ENCODE assay signal across 33 cellular contexts in the genomic region with DNA sequence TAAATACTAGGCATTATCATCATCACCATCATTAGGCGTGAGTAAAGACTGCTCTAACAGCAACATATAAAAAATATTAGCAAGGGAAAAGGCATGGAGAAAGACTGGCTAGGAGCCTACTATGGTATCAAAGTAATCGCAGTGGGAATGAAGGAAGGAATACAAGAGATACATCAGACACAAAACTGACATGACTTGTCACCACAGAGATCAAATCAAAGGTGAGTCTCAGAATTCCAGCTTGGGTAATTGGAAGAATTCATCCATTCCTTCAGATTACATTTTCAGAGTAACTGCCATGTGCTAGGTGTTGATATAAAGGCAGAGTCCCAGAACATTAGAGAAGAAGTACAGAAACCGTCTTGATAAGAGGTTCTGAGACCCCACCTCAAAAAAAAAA. TPM values are rescaled to one million over a fixed set of nuclear protein-coding genes. Genes with fewer than 3 reads are reported as not detected.
DNase-seq lines count a peak whose midpoint lies in the region; ATAC-seq, FAIRE-seq and TF ChIP-seq lines count a peak whose summit lies in the region.
"Had no signal": no experiment of that assay in that cellular context is flagged by ENCODE, and none has a peak within 500 bp of the region (broad histone marks: within the 10 kb centered on the region; RNA-seq: fewer than 3 reads in every experiment).

No MANE protein-coding gene starts in this region.

- WGBS in heart right ventricle, 2 donors = 69 to 71% methylated on average over 3 of the region's 3 CpGs

- TF ChIP-seq CTCF in left ventricle myocardium inferior (IDR thresholded peaks at IDR 0.05; ENCODE audit: borderline replicate concordance) = no peak
- TF ChIP-seq CTCF in heart right ventricle (IDR thresholded peaks at IDR 0.05) = no peak

- intact Hi-C loops in activated CD4-positive, alpha-beta T cell treated with anti-CD3 and anti-CD28 coated beads for 36 hours (cut with DNase I, micrococcal nuclease) = no loop called here
- intact Hi-C loops in left ventricle myocardium inferior (cut with micrococcal nuclease) (no loop called here), heart right ventricle (cut with DNase I) (no loop called here)
- intact Hi-C loops in naive thymus-derived CD4-positive, alpha-beta T cell (cut with micrococcal nuclease) = loop anchor here in 1 of 2 donors (1.0 kb wide), 1 partner anchor 10 kb away; the partner anchor contains the start of gene ZBTB25

- peak overlapping the region; percentile 65 for H3K27ac ChIP-seq in left ventricle myocardium inferior (replicated peaks)
- peak overlapping the region in 4 of 10 donors; percentile 8 to 68 (median 46) for H3K27ac ChIP-seq in heart right ventricle
- no peak overlapping the region for H3K27ac ChIP-seq in naive thymus-derived CD4-positive, alpha-beta T cell (ENCODE audit: low read depth, low read length)
- H3K27ac ChIP-seq: 22Rv1, C4-2B, GM23248, HL-60, pancreas, suprapubic skin, WERI-Rb-1 had no signal

- no peak for TF ChIP-seq POLR2A in GM12891 (IDR thresholded peaks at IDR 0.05; ENCODE audit: low read depth, low read length)

- no peaks in the 10 kb centered on the region for H3K27me3 ChIP-seq in left ventricle myocardium inferior (ENCODE audit: low read depth)
- no peaks in the 10 kb centered on the region for H3K27me3 ChIP-seq in heart right ventricle
- H3K27me3 ChIP-seq in naive thymus-derived CD4-positive, alpha-beta T cell (ENCODE audit: control insufficient read depth in 2 of 2, insufficient read depth in 2 of 2, low read length in 2 of 2) = no peaks in the 10 kb centered on the region
- H3K27me3 ChIP-seq: pancreas, right atrium auricular region, suprapubic skin had no signal

- H3K27me3 Mint-ChIP-seq in activated CD4-positive, alpha-beta T cell treated with anti-CD3 and anti-CD28 coated beads for 36 hours = no peaks in the 10 kb centered on the region
- H3K27me3 Mint-ChIP-seq in naive thymus-derived CD4-positive, alpha-beta T cell = no peaks in the 10 kb centered on the region

- H3K9me3 Mint-ChIP-seq in activated CD4-positive, alpha-beta T cell treated with anti-CD3 and anti-CD28 coated beads for 36 hours (ENCODE audit: low read depth) = no peaks in the 10 kb centered on the region
- no peaks in the 10 kb centered on the region for H3K9me3 Mint-ChIP-seq in naive thymus-derived CD4-positive, alpha-beta T cell
- H3K9me3 Mint-ChIP-seq: HFFc6, nephron had no signal

- H3K36me3 Mint-ChIP-seq in activated CD4-positive, alpha-beta T cell treated with anti-CD3 and anti-CD28 coated beads for 36 hours (ENCODE audit: low read depth) = peaks cover 43% of the 10 kb centered on the region
- peaks cover 6 to 48% (median 39%) of the 10 kb centered on the region in 5 donors for H3K36me3 Mint-ChIP-seq in naive thymus-derived CD4-positive, alpha-beta T cell

- H3K36me3 ChIP-seq in left ventricle myocardium inferior (peaks cover 16% of the 10 kb centered on the region), heart right ventricle (peaks cover 0 to 58% (median 11%) of the 10 kb centered on the region in 9 donors)
- peaks cover 5 to 24% (median 5%) of the 10 kb centered on the region in 3 experiments for H3K36me3 ChIP-seq in naive thymus-derived CD4-positive, alpha-beta T cell (ENCODE audit: control insufficient read depth in 2 of 3, insufficient read depth in 3 of 3, low read length in 3 of 3)

- DNase-seq in activated CD4-positive, alpha-beta T cell treated with anti-CD3 and anti-CD28 coated beads for 36 hours = no peak
- no peak for DNase-seq in activated CD4-positive, alpha-beta T cell treated with anti-CD3 and anti-CD28 coated beads for 1 hour
- no peak for DNase-seq in left ventricle myocardium inferior
- no peak for DNase-seq in heart right ventricle
- no peak for DNase-seq in naive thymus-derived CD4-positive, alpha-beta T cell
- DNase-seq in T-helper 9 cell = no peak
- no peak for DNase-seq in GM12891 (ENCODE audit: insufficient read length, low spot score)
- no peak for DNase-seq in NCI-H187 treated with DMSO at 0.1 percent for 48 hours (lab: John Stamatoyannopoulos, UW)
- DNase-seq: activated CD4-positive, alpha-beta T cell treated with anti-CD3 and anti-CD28 coated beads, Interleukin-2, amount 50 U/mL, for 4 hours; amygdala; DMS 273 treated with DMSO at 0.1 percent for 48 hours; effector CD8-positive, alpha-beta T cell; GM23248; HFFc6; islet precursor cell; Karpas-422; NCI-H146; NCI-H2171 treated with DMSO at 0.1 percent for 48 hours; NCI-H524 treated with DMSO at 0.1 percent for 48 hours; NK-92 treated with Interleukin-12 subunit alpha and Interleukin-12 subunit beta, amount 100 ng/mL, for 24 hours; pancreas; PC-3; stimulated activated CD4-positive, alpha-beta T cell treated with anti-CD3 and anti-CD28 coated beads, Interleukin-2, amount 100 ng/mL, for 24 hours; T1000; WERI-Rb-1 had no signal

- H3K27ac Mint-ChIP-seq in activated CD4-positive, alpha-beta T cell treated with anti-CD3 and anti-CD28 coated beads for 36 hours = peak overlapping the region; percentile 29
- H3K27ac Mint-ChIP-seq in naive thymus-derived CD4-positive, alpha-beta T cell = peak overlapping the region in 6 of 9 donors; percentile 23 to 71 (median 68)

- FAIRE-seq in GM12891 (lab: Jason Lieb, UNC) = no peak
- FAIRE-seq: colon, GM12892, pancreas had no signal

- H3K4me1 ChIP-seq in left ventricle myocardium inferior (peaks cover 53% of the 10 kb centered on the region), heart right ventricle (peaks cover 0 to 42% (median 18%) of the 10 kb centered on the region in 9 donors)
- peaks cover 8 to 41% of the 10 kb centered on the region in 2 donors for H3K4me1 ChIP-seq in naive thymus-derived CD4-positive, alpha-beta T cell (ENCODE audit: control insufficient read depth in 2 of 2, insufficient read depth in 2 of 2, low read length in 2 of 2)
- H3K4me1 ChIP-seq: pancreas, suprapubic skin had no signal

- H3K9me3 ChIP-seq in left ventricle myocardium inferior (replicated peaks) (no peaks in the 10 kb centered on the region), heart right ventricle (no peaks in the 10 kb centered on the region)
- no peaks in the 10 kb centered on the region for H3K9me3 ChIP-seq in naive thymus-derived CD4-positive, alpha-beta T cell (ENCODE audit: control insufficient read depth in 2 of 3, low read length in 3 of 3)
- H3K9me3 ChIP-seq: pancreas, right atrium auricular region, suprapubic skin had no signal

- POLR2A ChIA-PET in activated CD4-positive, alpha-beta T cell treated with anti-CD3 and anti-CD28 coated beads for 36 hours (lab: Charles Lee) = no interaction called here
- POLR2A ChIA-PET in naive thymus-derived CD4-positive, alpha-beta T cell (lab: Charles Lee) = interaction anchor here (0.9 to 15.8 kb wide), 2 partner anchors 10 to 54 kb away, joined by 3 to 157 read pairs; partner anchors contain the start of genes ZBTB1 and ZBTB25

- peaks cover 57% of the 10 kb centered on the region for H3K4me1 Mint-ChIP-seq in activated CD4-positive, alpha-beta T cell treated with anti-CD3 and anti-CD28 coated beads for 36 hours
- peaks cover 52 to 82% (median 71%) of the 10 kb centered on the region in 7 donors for H3K4me1 Mint-ChIP-seq in naive thymus-derived CD4-positive, alpha-beta T cell
- H3K4me1 Mint-ChIP-seq: nephron had no signal

- ATAC-seq in activated CD4-positive, alpha-beta T cell treated with anti-CD3 and anti-CD28 coated beads for 36 hours = no peak
- no peak for ATAC-seq in heart right ventricle
- ATAC-seq in naive thymus-derived CD4-positive, alpha-beta T cell = no peak
- ATAC-seq: pancreas, PC-3 had no signal

- no peak overlapping the region for H3K4me3 Mint-ChIP-seq in activated CD4-positive, alpha-beta T cell treated with anti-CD3 and anti-CD28 coated beads for 36 hours
- H3K4me3 Mint-ChIP-seq in naive thymus-derived CD4-positive, alpha-beta T cell = peak overlapping the region in 9 of 10 donors; percentile 0 to 68 (median 41)
- H3K4me3 Mint-ChIP-seq: HFFc6, nephron had no signal

- CTCF ChIA-PET in activated CD4-positive, alpha-beta T cell treated with anti-CD3 and anti-CD28 coated beads for 36 hours (lab: Charles Lee) = interaction anchor here (0.7 to 1.4 kb wide), 5 partner anchors 9 to 125 kb away, joined by 3 to 9 read pairs (median 3); no protein-coding TSS in a partner anchor
- CTCF ChIA-PET in naive thymus-derived CD4-positive, alpha-beta T cell (lab: Charles Lee) = interaction anchor here (1.3 kb wide), 2 partner anchors 16 to 19 kb away, joined by 4 read pairs; no protein-coding TSS in a partner anchor

- H3K4me3 ChIP-seq in left ventricle myocardium inferior (no peak overlapping the region), heart right ventricle (no peak overlapping the region)
- no peak overlapping the region for H3K4me3 ChIP-seq in naive thymus-derived CD4-positive, alpha-beta T cell (ENCODE audit: low read length)
- H3K4me3 ChIP-seq: GM23248, pancreas, right atrium auricular region, suprapubic skin had no signal

RNA-seq across cellular contexts. Expression of gene ZBTB25, which starts 10.2 kb away (rescaled TPM):
- 10 to 100 TPM; 32.7 to 40.0 TPM for total RNA-seq in activated CD4-positive, alpha-beta T cell treated with anti-CD3 and anti-CD28 coated beads for 36 hours
- total RNA-seq in left ventricle myocardium inferior (20.8 TPM), heart right ventricle (10 to 100 TPM; 17.4 to 24.7 (median 21.2) TPM)
- 10 to 100 TPM in 1 of 2 donors, 1 to 10 TPM in 1; 3.0 to 13.5 TPM for polyA plus RNA-seq in heart right ventricle
- total RNA-seq in naive thymus-derived CD4-positive, alpha-beta T cell = 10 to 100 TPM; 37.6 to 88.0 (median 60.6) TPM
- polyA plus RNA-seq in naive thymus-derived CD4-positive, alpha-beta T cell = 10 to 100 TPM; 30.5 to 35.6 TPM
- polyA plus RNA-seq in GM12891 (2012; ENCODE audit: low read depth, missing spikeins) = 7.4 TPM

RNA-seq across cellular contexts. Expression of gene ZBTB1, which starts 11.1 kb away (rescaled TPM):
- 10 to 100 TPM; 41.4 to 45.0 TPM for total RNA-seq in activated CD4-positive, alpha-beta T cell treated with anti-CD3 and anti-CD28 coated beads for 36 hours
- total RNA-seq in left ventricle myocardium inferior (25.9 TPM), heart right ventricle (10 to 100 TPM; 17.4 to 26.4 (median 20.6) TPM)
- polyA plus RNA-seq in heart right ventricle = 10 to 100 TPM in 1 of 2 donors, 1 to 10 TPM in 1; 5.6 to 26.0 TPM
- 100 to 1,000 TPM in 2 of 5 experiments, 10 to 100 TPM in 3; 97.1 to 119 (median 98.4) TPM for total RNA-seq in naive thymus-derived CD4-positive, alpha-beta T cell
- 10 to 100 TPM; 42.4 to 49.7 TPM for polyA plus RNA-seq in naive thymus-derived CD4-positive, alpha-beta T cell
- polyA plus RNA-seq in GM12891 (2012; ENCODE audit: low read depth, missing spikeins) = 33.1 TPM

RNA-seq across cellular contexts. Expression of gene AKAP5, which starts 28.2 kb away (rescaled TPM):
- under 1 TPM; 0.39 to 0.43 TPM for total RNA-seq in activated CD4-positive, alpha-beta T cell treated with anti-CD3 and anti-CD28 coated beads for 36 hours
- total RNA-seq in left ventricle myocardium inferior (0.19 TPM), heart right ventricle (under 1 TPM; 0.12 to 0.51 (median 0.20) TPM)
- polyA plus RNA-seq in heart right ventricle = under 1 TPM; 0.07 to 0.09 TPM
- 1 to 10 TPM in 1 of 5 experiments, under 1 TPM in 4; 0.11 to 1.7 (median 0.13) TPM for total RNA-seq in naive thymus-derived CD4-positive, alpha-beta T cell
- polyA plus RNA-seq in naive thymus-derived CD4-positive, alpha-beta T cell = under 1 TPM in 1 of 2 donors, not detected in 1; 0.03 TPM
- polyA plus RNA-seq in GM12891 (2012; ENCODE audit: low read depth, missing spikeins) = 2.3 TPM

RNA-seq across cellular contexts. Expression of gene HSPA2, which starts 47.1 kb away (rescaled TPM):
- 1 to 10 TPM; 3.2 to 4.1 TPM for total RNA-seq in activated CD4-positive, alpha-beta T cell treated with anti-CD3 and anti-CD28 coated beads for 36 hours
- total RNA-seq in left ventricle myocardium inferior = 34.0 TPM
- total RNA-seq in heart right ventricle = 10 to 100 TPM in 9 of 10 donors, 1 to 10 TPM in 1; 9.4 to 77.6 (median 34.8) TPM
- polyA plus RNA-seq in heart right ventricle = 10 to 100 TPM in 1 of 2 donors, 1 to 10 TPM in 1; 2.6 to 10.3 TPM
- 1 to 10 TPM in 1 of 5 experiments, under 1 TPM in 4; 0.32 to 2.5 (median 0.76) TPM for total RNA-seq in naive thymus-derived CD4-positive, alpha-beta T cell
- under 1 TPM; 0.21 to 0.99 TPM for polyA plus RNA-seq in naive thymus-derived CD4-positive, alpha-beta T cell
- polyA plus RNA-seq in GM12891 (2012; ENCODE audit: low read depth, missing spikeins) = 0.27 TPM

RNA-seq across cellular contexts. Expression of gene PPP1R36, which starts 56.3 kb away (rescaled TPM):
- total RNA-seq in activated CD4-positive, alpha-beta T cell treated with anti-CD3 and anti-CD28 coated beads for 36 hours = under 1 TPM in 1 of 2 experiments, not detected in 1; 0.14 TPM
- total RNA-seq in left ventricle myocardium inferior (0.36 TPM), heart right ventricle (under 1 TPM in 8 of 10 donors, not detected in 2; 0.20 to 0.85 (median 0.49) TPM)
- under 1 TPM; 0.07 to 0.59 TPM for polyA plus RNA-seq in heart right ventricle
- under 1 TPM in 1 of 5 experiments, not detected in 4; 0.31 TPM for total RNA-seq in naive thymus-derived CD4-positive, alpha-beta T cell
- under 1 TPM in 1 of 2 donors, not detected in 1; 0.30 TPM for polyA plus RNA-seq in naive thymus-derived CD4-positive, alpha-beta T cell
- 0.12 TPM for polyA plus RNA-seq in GM12891 (2012; ENCODE audit: low read depth, missing spikeins)
